In the genomic region with DNA sequence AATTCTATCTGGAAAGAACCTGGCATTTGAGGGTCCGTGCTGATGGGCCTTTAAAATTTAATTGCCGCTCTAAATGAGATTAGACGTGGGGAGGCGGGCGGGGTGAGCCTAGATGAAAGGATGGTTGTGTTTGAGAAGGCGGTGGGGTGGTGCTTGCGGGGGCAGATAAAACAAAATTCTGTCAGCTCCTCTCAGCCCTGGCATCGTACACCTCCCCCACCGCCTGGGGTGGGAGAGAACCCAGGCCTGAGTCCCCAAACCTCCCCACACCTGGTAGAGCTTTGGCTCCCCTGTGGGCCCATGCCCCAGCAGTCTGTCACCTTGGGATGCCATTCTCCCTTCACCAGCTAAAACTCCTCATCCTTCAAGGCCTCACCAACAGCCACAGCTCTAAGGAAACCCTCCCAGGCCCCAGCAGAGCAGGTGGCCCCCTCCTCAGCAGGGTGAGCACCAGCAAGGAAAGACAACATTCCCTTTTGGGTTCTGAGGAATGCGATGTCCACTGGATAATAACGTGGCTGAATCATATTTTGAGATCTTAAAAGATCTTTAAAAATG, we compare ENCODE assay signal across 16 cellular contexts.
DNase-seq lines count a peak whose midpoint lies in the region; FAIRE-seq and TF ChIP-seq lines count a peak whose summit lies in the region.
"Had no signal": no experiment of that assay in that cellular context is flagged by ENCODE, and none has a peak within 500 bp of the region (broad histone marks: within the 10 kb centered on the region; RNA-seq: fewer than 3 reads in every experiment).

No MANE protein-coding gene starts in this region.

- peak overlapping the region; percentile 69 for H3K27ac Mint-ChIP-seq in neural progenitor cell
- H3K27ac Mint-ChIP-seq in MCF 10A (ENCODE audit: low read depth, unreplicated experiment), result no peak overlapping the region
- H3K27ac Mint-ChIP-seq: IgD-negative memory B cell had no signal

- H3K27me3 ChIP-seq in neural progenitor cell (peaks cover 33% of the 10 kb centered on the region), ovary (no peaks in the 10 kb centered on the region)
- H3K27me3 ChIP-seq: Peyer's patch had no signal

- TF ChIP-seq POLR2A in GM12892 (IDR thresholded peaks at IDR 0.05; ENCODE audit: low read depth, low read length) (no peak), ovary (IDR thresholded peaks at IDR 0.05) (no peak)

- H3K27ac ChIP-seq in neural progenitor cell, result no peak overlapping the region
- no peak overlapping the region for H3K27ac ChIP-seq in ovary
- H3K27ac ChIP-seq: Peyer's patch had no signal

- TF ChIP-seq CTCF in neural progenitor cell (IDR thresholded peaks at IDR 0.05), result no peak
- TF ChIP-seq CTCF in MCF 10A (IDR thresholded peaks at IDR 0.05; ENCODE audit: unreplicated experiment), result no peak
- no peak for TF ChIP-seq CTCF in ovary (IDR thresholded peaks at IDR 0.05)

- no peak for TF ChIP-seq EP300 in ovary (IDR thresholded peaks at IDR 0.05)

- intact Hi-C loops in MCF 10A (cut with micrococcal nuclease) (no loop called here), ovary (cut with DNase I) (no loop called here)

- BruUV-seq in MCF 10A (replicated peaks; lab: Mats Ljungman, UMichigan), result no TSS peak

- no peaks in the 10 kb centered on the region for H4K20me1 ChIP-seq in neural progenitor cell (ENCODE audit: low read depth)

- H3K36me3 Mint-ChIP-seq in neural progenitor cell, result no peaks in the 10 kb centered on the region
- H3K36me3 Mint-ChIP-seq in MCF 10A (ENCODE audit: insufficient read depth, unreplicated experiment), result no peaks in the 10 kb centered on the region
- H3K36me3 Mint-ChIP-seq: CD8-positive, alpha-beta memory T cell; IgD-negative memory B cell had no signal

- CTCF ChIA-PET in MCF 10A (lab: Yijun Ruan, JAX), result no interaction called here

- H3K4me1 Mint-ChIP-seq in neural progenitor cell, result peaks cover 12% of the 10 kb centered on the region
- no peaks in the 10 kb centered on the region for H3K4me1 Mint-ChIP-seq in MCF 10A (ENCODE audit: insufficient read depth, unreplicated experiment)
- H3K4me1 Mint-ChIP-seq: IgD-negative memory B cell had no signal

- no peaks in the 10 kb centered on the region for H3F3A ChIP-seq in neural progenitor cell (ENCODE audit: low read depth)

- peaks cover 7% of the 10 kb centered on the region for H3K4me1 ChIP-seq in neural progenitor cell
- no peaks in the 10 kb centered on the region for H3K4me1 ChIP-seq in ovary (ENCODE audit: insufficient read depth)
- H3K4me1 ChIP-seq: Peyer's patch had no signal

- H3K4me2 ChIP-seq in neural progenitor cell, result no peak overlapping the region

- H3K36me3 ChIP-seq in neural progenitor cell (no peaks in the 10 kb centered on the region), ovary (no peaks in the 10 kb centered on the region)
- H3K36me3 ChIP-seq: Peyer's patch had no signal

- FAIRE-seq in GM12892 (lab: Jason Lieb, UNC), result no peak

- H3K79me2 ChIP-seq in neural progenitor cell (ENCODE audit: low read depth), result no peaks in the 10 kb centered on the region

- H2AFZ ChIP-seq in neural progenitor cell (replicated peaks), result no peak overlapping the region

- POLR2A ChIA-PET in MCF 10A (lab: Yijun Ruan, JAX), result no interaction called here

- no peaks in the 10 kb centered on the region for H3K9me3 ChIP-seq in neural progenitor cell (ENCODE audit: low read depth)
- no peaks in the 10 kb centered on the region for H3K9me3 ChIP-seq in ovary
- H3K9me3 ChIP-seq: Peyer's patch had no signal

- H3K4me3 Mint-ChIP-seq in neural progenitor cell, result no peak overlapping the region
- H3K4me3 Mint-ChIP-seq in MCF 10A (ENCODE audit: unreplicated experiment), result no peak overlapping the region
- H3K4me3 Mint-ChIP-seq: CD8-positive, alpha-beta memory T cell; IgD-negative memory B cell had no signal

- WGBS in ovary, 3 donors, result 63 to 75% (median 66%) methylated on average over 11 of the region's 11 CpGs

- DNase-seq in GM12892 (ENCODE audit: insufficient read length) (peak; percentile 10), NCI-H69 (lab: John Stamatoyannopoulos, UW) (peak; percentile 68), dedifferentiated amniotic fluid mesenchymal stem cell (ENCODE audit: extremely low spot score) (peak; percentile 10), neural progenitor cell (ENCODE audit: low spot score) (peak; percentile 1), MCF 10A (ENCODE audit: unreplicated experiment) (no peak), NCI-H146 treated with DMSO at 0.1 percent for 48 hours (lab: John Stamatoyannopoulos, UW; ENCODE audit: unreplicated experiment) (no peak), ovary (no peak)
- DNase-seq: DMS 273 treated with DMSO at 0.1 percent for 48 hours, NCI-H146, NCI-H2107, NCI-H226, NCI-H526 treated with DMSO at 0.1 percent for 48 hours, SHP77 had no signal

- H3K9me3 Mint-ChIP-seq in neural progenitor cell, result no peaks in the 10 kb centered on the region
- H3K9me3 Mint-ChIP-seq in MCF 10A (ENCODE audit: unreplicated experiment), result no peaks in the 10 kb centered on the region
- H3K9me3 Mint-ChIP-seq: CD8-positive, alpha-beta memory T cell had no signal

- H3K9ac ChIP-seq in neural progenitor cell, result no peak overlapping the region

- H3K4me3 ChIP-seq in neural progenitor cell (no peak overlapping the region), ovary (no peak overlapping the region)
- H3K4me3 ChIP-seq: Peyer's patch had no signal

- peaks cover 15% of the 10 kb centered on the region for H3K27me3 Mint-ChIP-seq in neural progenitor cell (ENCODE audit: insufficient read depth, low read depth)
- peaks cover 32% of the 10 kb centered on the region for H3K27me3 Mint-ChIP-seq in MCF 10A (ENCODE audit: insufficient read depth, unreplicated experiment)

Comparison
In these comparisons a context has a peak if more than half of its experiments do, and no peak if none do; other contexts are left out.
1. DNase-seq: peak in GM12892 (single experiment), NCI-H69 (single experiment), dedifferentiated amniotic fluid mesenchymal stem cell (single experiment) and neural progenitor cell (single experiment); none in MCF 10A (single experiment), NCI-H146 treated with DMSO at 0.1 percent for 48 hours (single experiment) and ovary (0 of 5).